Comparison of ENCODE assay signal across 1 cellular context in the genomic region with DNA sequence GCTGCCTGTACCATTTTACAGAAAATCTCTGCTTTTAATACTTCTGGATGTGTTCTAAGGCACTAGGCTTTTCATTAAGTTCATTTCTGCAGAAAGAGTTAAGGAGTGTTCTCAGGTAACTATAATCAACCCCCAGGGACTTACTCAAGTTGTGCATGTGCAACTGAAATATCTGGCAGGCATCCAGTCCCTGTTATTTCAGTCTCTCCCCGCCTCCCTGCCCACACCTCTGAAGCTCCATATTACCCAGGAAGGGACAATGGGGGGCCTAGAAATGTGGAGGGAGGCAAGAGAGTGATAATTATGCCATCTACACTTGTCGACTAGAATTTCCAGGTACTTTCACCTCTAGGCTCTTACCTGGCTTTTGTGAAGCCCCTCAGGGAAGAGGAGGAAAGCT.
TF ChIP-seq lines count a peak whose summit lies in the region.

No MANE protein-coding gene starts in this region.

TF ChIP-seq in GM23338, 12 proteins besides CTCF, POLR2A, EP300 and RAD21 (continued from another document):
- TF ChIP-seq, protein P1, sequence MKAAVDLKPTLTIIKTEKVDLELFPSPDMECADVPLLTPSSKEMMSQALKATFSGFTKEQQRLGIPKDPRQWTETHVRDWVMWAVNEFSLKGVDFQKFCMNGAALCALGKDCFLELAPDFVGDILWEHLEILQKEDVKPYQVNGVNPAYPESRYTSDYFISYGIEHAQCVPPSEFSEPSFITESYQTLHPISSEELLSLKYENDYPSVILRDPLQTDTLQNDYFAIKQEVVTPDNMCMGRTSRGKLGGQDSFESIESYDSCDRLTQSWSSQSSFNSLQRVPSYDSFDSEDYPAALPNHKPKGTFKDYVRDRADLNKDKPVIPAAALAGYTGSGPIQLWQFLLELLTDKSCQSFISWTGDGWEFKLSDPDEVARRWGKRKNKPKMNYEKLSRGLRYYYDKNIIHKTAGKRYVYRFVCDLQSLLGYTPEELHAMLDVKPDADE (IDR thresholded peaks at IDR 0.05) = no peak
- TF ChIP-seq JUNB (IDR thresholded peaks at IDR 0.05; ENCODE audit: unreplicated experiment) (no peak), STAT1 (IDR thresholded peaks at IDR 0.05; ENCODE audit: unreplicated experiment) (no peak), CREB1 (CRISPR knock-in tag; IDR thresholded peaks at IDR 0.05; ENCODE audit: low read depth) (no peak), ZNF114 (CRISPR knock-in tag; IDR thresholded peaks at IDR 0.05) (no peak)
- TF ChIP-seq, protein P2, sequence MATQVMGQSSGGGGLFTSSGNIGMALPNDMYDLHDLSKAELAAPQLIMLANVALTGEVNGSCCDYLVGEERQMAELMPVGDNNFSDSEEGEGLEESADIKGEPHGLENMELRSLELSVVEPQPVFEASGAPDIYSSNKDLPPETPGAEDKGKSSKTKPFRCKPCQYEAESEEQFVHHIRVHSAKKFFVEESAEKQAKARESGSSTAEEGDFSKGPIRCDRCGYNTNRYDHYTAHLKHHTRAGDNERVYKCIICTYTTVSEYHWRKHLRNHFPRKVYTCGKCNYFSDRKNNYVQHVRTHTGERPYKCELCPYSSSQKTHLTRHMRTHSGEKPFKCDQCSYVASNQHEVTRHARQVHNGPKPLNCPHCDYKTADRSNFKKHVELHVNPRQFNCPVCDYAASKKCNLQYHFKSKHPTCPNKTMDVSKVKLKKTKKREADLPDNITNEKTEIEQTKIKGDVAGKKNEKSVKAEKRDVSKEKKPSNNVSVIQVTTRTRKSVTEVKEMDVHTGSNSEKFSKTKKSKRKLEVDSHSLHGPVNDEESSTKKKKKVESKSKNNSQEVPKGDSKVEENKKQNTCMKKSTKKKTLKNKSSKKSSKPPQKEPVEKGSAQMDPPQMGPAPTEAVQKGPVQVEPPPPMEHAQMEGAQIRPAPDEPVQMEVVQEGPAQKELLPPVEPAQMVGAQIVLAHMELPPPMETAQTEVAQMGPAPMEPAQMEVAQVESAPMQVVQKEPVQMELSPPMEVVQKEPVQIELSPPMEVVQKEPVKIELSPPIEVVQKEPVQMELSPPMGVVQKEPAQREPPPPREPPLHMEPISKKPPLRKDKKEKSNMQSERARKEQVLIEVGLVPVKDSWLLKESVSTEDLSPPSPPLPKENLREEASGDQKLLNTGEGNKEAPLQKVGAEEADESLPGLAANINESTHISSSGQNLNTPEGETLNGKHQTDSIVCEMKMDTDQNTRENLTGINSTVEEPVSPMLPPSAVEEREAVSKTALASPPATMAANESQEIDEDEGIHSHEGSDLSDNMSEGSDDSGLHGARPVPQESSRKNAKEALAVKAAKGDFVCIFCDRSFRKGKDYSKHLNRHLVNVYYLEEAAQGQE (IDR thresholded peaks at IDR 0.05; ENCODE audit: unreplicated experiment) = no peak
